In genomic region chr15:82063055-82063454, GRCh38 we compare ENCODE assay signal across 1 cellular context.
TF ChIP-seq lines count a peak whose summit lies in the region.

No MANE protein-coding gene starts in this region.

TF ChIP-seq in K562, 482 proteins besides CTCF, POLR2A, EP300 and RAD21 (continued from another document):
- TF ChIP-seq ZNF511 (CRISPR knock-in tag; IDR thresholded peaks at IDR 0.05) (no peak), PRDM10 (IDR thresholded peaks at IDR 0.05; ENCODE audit: partially characterized antibody) (no peak), DDX20 (tag; IDR thresholded peaks at IDR 0.05; ENCODE audit: low read depth) (no peak), ASH1L (IDR thresholded peaks at IDR 0.05; ENCODE audit: borderline replicate concordance, low read depth, partially characterized antibody) (no peak), CREB5 (CRISPR knock-in tag; IDR thresholded peaks at IDR 0.05) (no peak), GTF2A2 (tag; IDR thresholded peaks at IDR 0.05) (no peak), SMAD4 (CRISPR knock-in tag; conservative IDR thresholded peaks at IDR 0.05) (no peak), DPF2 (IDR thresholded peaks at IDR 0.05) (no peak)
- TF ChIP-seq, protein P1, sequence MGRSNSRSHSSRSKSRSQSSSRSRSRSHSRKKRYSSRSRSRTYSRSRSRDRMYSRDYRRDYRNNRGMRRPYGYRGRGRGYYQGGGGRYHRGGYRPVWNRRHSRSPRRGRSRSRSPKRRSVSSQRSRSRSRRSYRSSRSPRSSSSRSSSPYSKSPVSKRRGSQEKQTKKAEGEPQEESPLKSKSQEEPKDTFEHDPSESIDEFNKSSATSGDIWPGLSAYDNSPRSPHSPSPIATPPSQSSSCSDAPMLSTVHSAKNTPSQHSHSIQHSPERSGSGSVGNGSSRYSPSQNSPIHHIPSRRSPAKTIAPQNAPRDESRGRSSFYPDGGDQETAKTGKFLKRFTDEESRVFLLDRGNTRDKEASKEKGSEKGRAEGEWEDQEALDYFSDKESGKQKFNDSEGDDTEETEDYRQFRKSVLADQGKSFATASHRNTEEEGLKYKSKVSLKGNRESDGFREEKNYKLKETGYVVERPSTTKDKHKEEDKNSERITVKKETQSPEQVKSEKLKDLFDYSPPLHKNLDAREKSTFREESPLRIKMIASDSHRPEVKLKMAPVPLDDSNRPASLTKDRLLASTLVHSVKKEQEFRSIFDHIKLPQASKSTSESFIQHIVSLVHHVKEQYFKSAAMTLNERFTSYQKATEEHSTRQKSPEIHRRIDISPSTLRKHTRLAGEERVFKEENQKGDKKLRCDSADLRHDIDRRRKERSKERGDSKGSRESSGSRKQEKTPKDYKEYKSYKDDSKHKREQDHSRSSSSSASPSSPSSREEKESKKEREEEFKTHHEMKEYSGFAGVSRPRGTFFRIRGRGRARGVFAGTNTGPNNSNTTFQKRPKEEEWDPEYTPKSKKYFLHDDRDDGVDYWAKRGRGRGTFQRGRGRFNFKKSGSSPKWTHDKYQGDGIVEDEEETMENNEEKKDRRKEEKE (IDR thresholded peaks at IDR 0.05; ENCODE audit: borderline replicate concordance in 1 of 2, control insufficient read depth in 1 of 2, low read depth in 2 of 2, low read length in 1 of 2): no peak
